ENCODE assay signal across 1 cellular context in genomic region chr11:1988667-1989317, GRCh38.
A peak's percentile ranks its signal among the peaks of the same experiment; 100 is the strongest.
TF ChIP-seq lines count a peak whose summit lies in the region.

No MANE protein-coding gene starts in this region.

TF ChIP-seq in HepG2, 621 proteins besides CTCF, POLR2A, EP300 and RAD21 (continued from another document and continues in another):
- TF ChIP-seq IRF9 (CRISPR knock-in tag; IDR thresholded peaks at IDR 0.05; ENCODE audit: borderline replicate concordance) (no peak), SOX6 (IDR thresholded peaks at IDR 0.05) (no peak), SOX6 (CRISPR knock-in tag; IDR thresholded peaks at IDR 0.05) (no peak), ZNF567 (CRISPR knock-in tag; IDR thresholded peaks at IDR 0.05; ENCODE audit: borderline replicate concordance) (no peak), ZFP36 (IDR thresholded peaks at IDR 0.05; ENCODE audit: borderline replicate concordance, low read depth, low read length, partially characterized antibody) (no peak), FOXA1 (IDR thresholded peaks at IDR 0.05) (no peak), FOXA1 (CRISPR knock-in tag; IDR thresholded peaks at IDR 0.05) (0 out of 2 replicates have a peak, but pooled peaks have one; percentile 19), KDM2A (CRISPR knock-in tag; IDR thresholded peaks at IDR 0.05; ENCODE audit: borderline replicate concordance, low read depth) (peak; percentile 17; the same call in 1 of the 2 replicates), ZSCAN22 (CRISPR knock-in tag; IDR thresholded peaks at IDR 0.05) (no peak), JUND (CRISPR knock-in tag; IDR thresholded peaks at IDR 0.05) (no peak), ZGPAT (CRISPR knock-in tag; IDR thresholded peaks at IDR 0.05) (peak; percentile 45; the same call in 1 of the 2 replicates), ZMYM4 (CRISPR knock-in tag; IDR thresholded peaks at IDR 0.05) (no peak), PRMT3 (CRISPR knock-in tag; IDR thresholded peaks at IDR 0.05; ENCODE audit: borderline replicate concordance, low read depth) (no peak), GABPB1 (CRISPR knock-in tag; IDR thresholded peaks at IDR 0.05) (peak; percentile 50; the same call in 1 of the 2 replicates), GMEB2 (CRISPR knock-in tag; IDR thresholded peaks at IDR 0.05; ENCODE audit: low read depth) (no peak), ZNF460 (CRISPR knock-in tag; IDR thresholded peaks at IDR 0.05; ENCODE audit: borderline replicate concordance) (no peak), ZNF160 (CRISPR knock-in tag; IDR thresholded peaks at IDR 0.05) (no peak), EEA1 (CRISPR knock-in tag; IDR thresholded peaks at IDR 0.05; ENCODE audit: borderline replicate concordance) (no peak), HMG20B (CRISPR knock-in tag; conservative IDR thresholded peaks at IDR 0.05) (no peak), MZF1 (CRISPR knock-in tag; IDR thresholded peaks at IDR 0.05; ENCODE audit: borderline replicate concordance) (no peak), RNF2 (conservative IDR thresholded peaks at IDR 0.05; ENCODE audit: low read depth) (no peak), ZNF766 (CRISPR knock-in tag; IDR thresholded peaks at IDR 0.05; ENCODE audit: borderline replicate concordance) (no peak), XRCC5 (optimal IDR thresholded peaks at IDR 0.05; ENCODE audit: low read length) (no peak), SOX13 (IDR thresholded peaks at IDR 0.05) (no peak), SOX13 (CRISPR knock-in tag; conservative IDR thresholded peaks at IDR 0.05 in 1 of 2, IDR thresholded peaks at IDR 0.05 in 1 of 2) (0 out of 4 replicates have a peak, but pooled peaks of 1 of the 2 experiments have one; percentile 24), CCAR2 (optimal IDR thresholded peaks at IDR 0.05; ENCODE audit: low read depth, low read length) (no peak), SMC3 (IDR thresholded peaks at IDR 0.05; ENCODE audit: low read length) (no peak), ZNF563 (CRISPR knock-in tag; IDR thresholded peaks at IDR 0.05) (no peak), SPEN (CRISPR knock-in tag; IDR thresholded peaks at IDR 0.05; ENCODE audit: low read depth) (no peak), FOXJ3 (CRISPR knock-in tag; IDR thresholded peaks at IDR 0.05; ENCODE audit: borderline replicate concordance) (no peak), CSRNP1 (CRISPR knock-in tag; IDR thresholded peaks at IDR 0.05) (no peak), HMG20A (CRISPR knock-in tag; IDR thresholded peaks at IDR 0.05; ENCODE audit: borderline replicate concordance) (no peak), ZNF180 (CRISPR knock-in tag; IDR thresholded peaks at IDR 0.05; ENCODE audit: borderline replicate concordance, low read depth) (no peak), RBFOX2 (IDR thresholded peaks at IDR 0.05; ENCODE audit: low read depth, low read length) (peak; percentile 77), HOMEZ (CRISPR knock-in tag; IDR thresholded peaks at IDR 0.05; ENCODE audit: low read depth) (no peak), ZSCAN20 (CRISPR knock-in tag; IDR thresholded peaks at IDR 0.05; ENCODE audit: borderline replicate concordance) (no peak), ZNF414 (CRISPR knock-in tag; IDR thresholded peaks at IDR 0.05) (no peak), ZNF280B (CRISPR knock-in tag; IDR thresholded peaks at IDR 0.05; ENCODE audit: borderline replicate concordance) (no peak), ZNF256 (CRISPR knock-in tag; conservative IDR thresholded peaks at IDR 0.05) (no peak), ZNF512 (CRISPR knock-in tag; IDR thresholded peaks at IDR 0.05) (no peak), ZNF17 (CRISPR knock-in tag; IDR thresholded peaks at IDR 0.05) (no peak), FOSL1 (CRISPR knock-in tag; IDR thresholded peaks at IDR 0.05; ENCODE audit: borderline replicate concordance) (no peak), ZNF687 (CRISPR knock-in tag; IDR thresholded peaks at IDR 0.05) (peak; percentile 47), XBP1 (CRISPR knock-in tag; IDR thresholded peaks at IDR 0.05) (no peak), FOXP1 (IDR thresholded peaks at IDR 0.05) (no peak), FOXP1 (CRISPR knock-in tag; IDR thresholded peaks at IDR 0.05) (peak; percentile 33; the same call in 1 of the 2 replicates), HOXD1 (CRISPR knock-in tag; IDR thresholded peaks at IDR 0.05) (peak; percentile 92), CEBPG (CRISPR knock-in tag; IDR thresholded peaks at IDR 0.05) (0 out of 2 replicates have a peak, but pooled peaks have one; percentile 20), ZNF761 (CRISPR knock-in tag; conservative IDR thresholded peaks at IDR 0.05) (no peak), ZC3H4 (CRISPR knock-in tag; IDR thresholded peaks at IDR 0.05; ENCODE audit: borderline replicate concordance) (peak; percentile 98; the same call in 1 of the 2 replicates), GABPA (IDR thresholded peaks at IDR 0.05; ENCODE audit: low read depth, low read length) (no peak), GABPA (CRISPR knock-in tag; IDR thresholded peaks at IDR 0.05; ENCODE audit: low read depth) (no peak), AKAP8 (CRISPR knock-in tag; IDR thresholded peaks at IDR 0.05) (no peak), HNRNPL (IDR thresholded peaks at IDR 0.05; ENCODE audit: low read depth, low read length) (peak; percentile 70; the same call in 1 of the 2 replicates), ZNF432 (CRISPR knock-in tag; IDR thresholded peaks at IDR 0.05; ENCODE audit: borderline replicate concordance) (no peak), ZBTB21 (CRISPR knock-in tag; IDR thresholded peaks at IDR 0.05) (no peak), ISL2 (CRISPR knock-in tag; IDR thresholded peaks at IDR 0.05) (0 out of 2 replicates have a peak, but pooled peaks have one; percentile 30), ZNF619 (CRISPR knock-in tag; IDR thresholded peaks at IDR 0.05) (no peak), ZKSCAN1 (IDR thresholded peaks at IDR 0.05; ENCODE audit: low read length) (no peak)
